Comparison of ENCODE assay signal across 26 cellular contexts in the genomic region with DNA sequence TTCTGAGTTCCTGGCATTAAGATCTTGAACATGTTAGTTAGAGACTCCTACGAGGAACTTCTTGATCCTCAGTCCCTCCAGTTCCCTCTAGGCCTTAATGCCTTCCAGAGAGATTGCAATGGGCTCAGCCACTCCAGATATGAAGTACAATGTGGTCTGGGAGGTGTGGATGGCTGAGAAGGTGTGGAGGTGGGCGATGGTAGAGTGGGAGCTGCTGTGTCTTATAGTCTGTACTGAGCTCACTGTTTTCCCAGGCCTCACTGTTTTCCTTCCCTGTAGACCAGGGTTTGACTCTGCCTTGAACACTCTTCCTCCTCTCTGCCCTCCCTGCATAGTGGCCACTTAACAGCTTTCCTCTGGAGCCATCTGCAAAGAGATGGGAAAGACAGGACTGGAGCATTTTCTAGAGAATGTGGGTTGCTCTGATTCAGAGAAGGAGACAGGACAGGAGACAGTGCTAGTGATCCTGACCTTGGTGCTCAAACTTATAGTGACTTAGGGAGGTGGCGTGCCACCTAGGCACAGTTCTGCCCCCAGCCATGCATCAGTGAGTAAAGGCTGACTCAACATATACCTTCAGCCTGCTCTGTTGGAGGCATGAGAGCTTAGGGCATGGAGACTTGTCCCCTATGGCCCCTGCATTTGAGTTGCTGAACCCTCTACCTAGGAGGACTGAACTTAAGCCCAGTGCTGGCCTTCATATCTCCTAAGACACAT.
"Had no signal": no experiment of that assay in that cellular context is flagged by ENCODE, and none has a peak within 500 bp of the region (broad histone marks: within the 10 kb centered on the region; RNA-seq: fewer than 3 reads in every experiment).

No MANE protein-coding gene starts in this region.

- ATAC-seq: activated CD8-positive, alpha-beta memory T cell treated with anti-CD3 and anti-CD28 coated beads, Interleukin-2, amount 10 ng/mL, durations not matched to agents 7 days and 5 days; activated CD8-positive, alpha-beta T cell treated with anti-CD3 and anti-CD28 coated beads for 36 hours; activated naive CD8-positive, alpha-beta T cell treated with anti-CD3 and anti-CD28 coated beads, Interleukin-2, amount 50 U/mL, for 24 hours; gastroesophageal sphincter; left colon; stimulated activated memory B cell treated with anti-CD40 and anti-IgM and Interleukin-4, amounts not matched to agents 10 μg/mL and 1 μg/mL and 100 μg/mL, for 72 hours; WTC11 had no signal

- H3K9me3 ChIP-seq: breast epithelium, gastroesophageal sphincter, neutrophil, ovary, thoracic aorta, uterus had no signal

- DNase-seq: activated CD4-positive, alpha-beta T cell treated with anti-CD3 and anti-CD28 coated beads for 1 hour; activated CD4-positive, alpha-beta T cell treated with anti-CD3 and anti-CD28 coated beads, Interleukin-2, amount 50 U/mL, for 1 hour; activated CD8-positive, alpha-beta memory T cell treated with anti-CD3 and anti-CD28 coated beads, Interleukin-2, amount 10 ng/mL, durations not matched to agents 7 days and 5 days; activated CD8-positive, alpha-beta T cell treated with anti-CD3 and anti-CD28 coated beads for 36 hours; activated naive CD8-positive, alpha-beta T cell treated with anti-CD3 and anti-CD28 coated beads, Interleukin-2, amount 50 U/mL, for 24 hours; activated T-cell treated with anti-CD3 and anti-CD28 coated beads, Interleukin-2, amount 50 U/mL, for 48 hours; dermis blood vessel endothelial cell; effector CD8-positive, alpha-beta T cell; left colon; mammary epithelial cell; ovary; stimulated activated CD4-positive, alpha-beta T cell treated with anti-CD3 and anti-CD28 coated beads, Interleukin-4, amount 100 ng/mL, for 24 hours; T-helper 2 cell; trophoblast cell; uterus had no signal

- H3K4me2 ChIP-seq: hepatocyte had no signal

- H3K4me1 ChIP-seq: breast epithelium, gastroesophageal sphincter, uterus had no signal

- H2AFZ ChIP-seq: hepatocyte had no signal

- H3K4me3 ChIP-seq: breast epithelium, gastroesophageal sphincter, hepatocyte, ovary, skin epidermis, thoracic aorta, uterus had no signal

- H3K27ac ChIP-seq: breast epithelium, gastroesophageal sphincter, hepatocyte, neutrophil, ovary, skin epidermis, thoracic aorta, uterus had no signal

- H3K27me3 ChIP-seq: breast epithelium, gastroesophageal sphincter, hepatocyte, neutrophil, ovary, uterus had no signal

- H3K36me3 ChIP-seq: breast epithelium, gastroesophageal sphincter, neutrophil, ovary, thoracic aorta, uterus had no signal

- FAIRE-seq: colon, endometrium, keratinocyte had no signal
